Comparison of ENCODE assay signal across 2 cellular contexts in genomic region chr1:10287023-10287645, GRCh38.
TF ChIP-seq lines count a peak whose summit lies in the region.

No MANE protein-coding gene starts in this region.

TF ChIP-seq in A549, 52 proteins besides CTCF, POLR2A, EP300 and RAD21 (continued from another document):
- no peak for TF ChIP-seq POLR2AphosphoS2 (conservative IDR thresholded peaks at IDR 0.05; ENCODE audit: low read length)
- peak; percentile 31 for TF ChIP-seq MAFK (IDR thresholded peaks at IDR 0.05; ENCODE audit: partially characterized antibody)
- no peak for TF ChIP-seq NPAS2 (CRISPR knock-in tag; IDR thresholded peaks at IDR 0.05; ENCODE audit: borderline replicate concordance)

TF ChIP-seq in K562, 482 proteins besides CTCF, POLR2A, EP300 and RAD21 (continued from another document):
- no peak for TF ChIP-seq HCFC1 (IDR thresholded peaks at IDR 0.05; ENCODE audit: low read depth, low read length)
- no peak for TF ChIP-seq KLF10 (CRISPR knock-in tag; IDR thresholded peaks at IDR 0.05)
- no peak for TF ChIP-seq TFAP4 (CRISPR knock-in tag; IDR thresholded peaks at IDR 0.05; ENCODE audit: borderline replicate concordance)
- TF ChIP-seq MAX (CRISPR knock-in tag; IDR thresholded peaks at IDR 0.05): no peak
- no peak for TF ChIP-seq ZBTB5 (IDR thresholded peaks at IDR 0.05)
- TF ChIP-seq NFE2 (IDR thresholded peaks at IDR 0.05; ENCODE audit: low read depth): peak; percentile 60
- TF ChIP-seq MAFG (tag; conservative IDR thresholded peaks at IDR 0.05): peak; percentile 80
- TF ChIP-seq KDM1A (IDR thresholded peaks at IDR 0.05): no peak
- TF ChIP-seq EGR1 (conservative IDR thresholded peaks at IDR 0.05): no peak
- peak; percentile 36; the same call in 1 of the 2 replicates for TF ChIP-seq MAFF (IDR thresholded peaks at IDR 0.05; ENCODE audit: low read length)
- TF ChIP-seq BRD9 (IDR thresholded peaks at IDR 0.05; ENCODE audit: low read depth, partially characterized antibody): no peak
- no peak for TF ChIP-seq ZNF586 (CRISPR knock-in tag; conservative IDR thresholded peaks at IDR 0.05)
- peak; percentile 84 for TF ChIP-seq ZNF316 (IDR thresholded peaks at IDR 0.05)
- TF ChIP-seq MAFK (IDR thresholded peaks at IDR 0.05; ENCODE audit: low read length): peak; percentile 44; the same call in 1 of the 2 replicates
- peak; percentile 28; the same call in 1 of the 2 replicates for TF ChIP-seq NFE2L1 (tag; IDR thresholded peaks at IDR 0.05; ENCODE audit: borderline replicate concordance, low read depth)
- no peak for TF ChIP-seq PYGO2 (tag; IDR thresholded peaks at IDR 0.05)
- no peak for TF ChIP-seq CCAR2 (IDR thresholded peaks at IDR 0.05; ENCODE audit: low read depth, low read length)
- TF ChIP-seq, protein P1, sequence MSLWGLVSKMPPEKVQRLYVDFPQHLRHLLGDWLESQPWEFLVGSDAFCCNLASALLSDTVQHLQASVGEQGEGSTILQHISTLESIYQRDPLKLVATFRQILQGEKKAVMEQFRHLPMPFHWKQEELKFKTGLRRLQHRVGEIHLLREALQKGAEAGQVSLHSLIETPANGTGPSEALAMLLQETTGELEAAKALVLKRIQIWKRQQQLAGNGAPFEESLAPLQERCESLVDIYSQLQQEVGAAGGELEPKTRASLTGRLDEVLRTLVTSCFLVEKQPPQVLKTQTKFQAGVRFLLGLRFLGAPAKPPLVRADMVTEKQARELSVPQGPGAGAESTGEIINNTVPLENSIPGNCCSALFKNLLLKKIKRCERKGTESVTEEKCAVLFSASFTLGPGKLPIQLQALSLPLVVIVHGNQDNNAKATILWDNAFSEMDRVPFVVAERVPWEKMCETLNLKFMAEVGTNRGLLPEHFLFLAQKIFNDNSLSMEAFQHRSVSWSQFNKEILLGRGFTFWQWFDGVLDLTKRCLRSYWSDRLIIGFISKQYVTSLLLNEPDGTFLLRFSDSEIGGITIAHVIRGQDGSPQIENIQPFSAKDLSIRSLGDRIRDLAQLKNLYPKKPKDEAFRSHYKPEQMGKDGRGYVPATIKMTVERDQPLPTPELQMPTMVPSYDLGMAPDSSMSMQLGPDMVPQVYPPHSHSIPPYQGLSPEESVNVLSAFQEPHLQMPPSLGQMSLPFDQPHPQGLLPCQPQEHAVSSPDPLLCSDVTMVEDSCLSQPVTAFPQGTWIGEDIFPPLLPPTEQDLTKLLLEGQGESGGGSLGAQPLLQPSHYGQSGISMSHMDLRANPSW (CRISPR knock-in tag; IDR thresholded peaks at IDR 0.05): no peak
- TF ChIP-seq C11orf30 (IDR thresholded peaks at IDR 0.05; ENCODE audit: low read depth): peak; percentile 85
TF ChIP-seq in K562: peak in this region for 7.
